2 cellular contexts compared by ENCODE assay signal in the genomic region with DNA sequence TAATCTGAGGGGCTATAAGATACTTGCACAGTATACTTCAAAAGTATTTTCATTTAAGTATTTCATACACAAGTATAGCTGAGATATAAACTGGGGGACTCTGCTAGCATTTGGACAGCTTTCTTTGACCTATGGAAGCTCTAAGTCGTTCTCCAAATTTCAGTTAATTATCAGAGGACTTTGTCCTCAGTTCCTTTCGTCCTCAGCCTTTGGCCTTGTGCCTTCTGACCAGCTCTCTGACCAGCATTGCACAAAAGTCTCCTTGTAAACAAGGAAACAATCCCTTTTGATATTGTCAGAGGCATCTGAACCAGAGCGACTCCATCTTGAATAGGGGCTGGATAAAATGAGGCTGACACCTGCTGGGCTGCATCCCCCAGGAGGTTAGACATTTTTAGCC.
A peak's percentile ranks its signal among the peaks of the same experiment; 100 is the strongest.
TF ChIP-seq lines count a peak whose summit lies in the region.

No MANE protein-coding gene starts in this region.

TF ChIP-seq in liver, 16 proteins besides CTCF, POLR2A, EP300 and RAD21:
- no peak for TF ChIP-seq HNF4G (IDR thresholded peaks at IDR 0.05)
- TF ChIP-seq HNF4A (conservative IDR thresholded peaks at IDR 0.05) = peak; percentile 46 to 76

TF ChIP-seq in HepG2, 621 proteins besides CTCF, POLR2A, EP300 and RAD21:
- TF ChIP-seq POLR2G (IDR thresholded peaks at IDR 0.05; ENCODE audit: low read depth, low read length) = no peak
- no peak for TF ChIP-seq CREM (IDR thresholded peaks at IDR 0.05)
- TF ChIP-seq CREM (CRISPR knock-in tag; IDR thresholded peaks at IDR 0.05) = no peak
- TF ChIP-seq SMARCC2 (IDR thresholded peaks at IDR 0.05) = no peak
- TF ChIP-seq CREB1 (IDR thresholded peaks at IDR 0.05) = no peak
- TF ChIP-seq CREB1 (CRISPR knock-in tag; IDR thresholded peaks at IDR 0.05) = no peak
- TF ChIP-seq PLRG1 (conservative IDR thresholded peaks at IDR 0.05) = no peak
- no peak for TF ChIP-seq ZNF709 (CRISPR knock-in tag; IDR thresholded peaks at IDR 0.05)
- TF ChIP-seq SMYD3 (CRISPR knock-in tag; IDR thresholded peaks at IDR 0.05) = no peak
- TF ChIP-seq, protein P1, sequence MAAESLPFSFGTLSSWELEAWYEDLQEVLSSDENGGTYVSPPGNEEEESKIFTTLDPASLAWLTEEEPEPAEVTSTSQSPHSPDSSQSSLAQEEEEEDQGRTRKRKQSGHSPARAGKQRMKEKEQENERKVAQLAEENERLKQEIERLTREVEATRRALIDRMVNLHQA (CRISPR knock-in tag; IDR thresholded peaks at IDR 0.05) = no peak
- TF ChIP-seq MYC (CRISPR knock-in tag; IDR thresholded peaks at IDR 0.05; ENCODE audit: borderline replicate concordance) = no peak
- TF ChIP-seq ZFP90 (CRISPR knock-in tag; IDR thresholded peaks at IDR 0.05; ENCODE audit: borderline replicate concordance) = no peak
- TF ChIP-seq YEATS2 (CRISPR knock-in tag; IDR thresholded peaks at IDR 0.05; ENCODE audit: borderline replicate concordance) = no peak
- TF ChIP-seq AHR (CRISPR knock-in tag; IDR thresholded peaks at IDR 0.05) = no peak
- TF ChIP-seq, protein P2, sequence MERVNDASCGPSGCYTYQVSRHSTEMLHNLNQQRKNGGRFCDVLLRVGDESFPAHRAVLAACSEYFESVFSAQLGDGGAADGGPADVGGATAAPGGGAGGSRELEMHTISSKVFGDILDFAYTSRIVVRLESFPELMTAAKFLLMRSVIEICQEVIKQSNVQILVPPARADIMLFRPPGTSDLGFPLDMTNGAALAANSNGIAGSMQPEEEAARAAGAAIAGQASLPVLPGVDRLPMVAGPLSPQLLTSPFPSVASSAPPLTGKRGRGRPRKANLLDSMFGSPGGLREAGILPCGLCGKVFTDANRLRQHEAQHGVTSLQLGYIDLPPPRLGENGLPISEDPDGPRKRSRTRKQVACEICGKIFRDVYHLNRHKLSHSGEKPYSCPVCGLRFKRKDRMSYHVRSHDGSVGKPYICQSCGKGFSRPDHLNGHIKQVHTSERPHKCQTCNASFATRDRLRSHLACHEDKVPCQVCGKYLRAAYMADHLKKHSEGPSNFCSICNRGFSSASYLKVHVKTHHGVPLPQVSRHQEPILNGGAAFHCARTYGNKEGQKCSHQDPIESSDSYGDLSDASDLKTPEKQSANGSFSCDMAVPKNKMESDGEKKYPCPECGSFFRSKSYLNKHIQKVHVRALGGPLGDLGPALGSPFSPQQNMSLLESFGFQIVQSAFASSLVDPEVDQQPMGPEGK (CRISPR knock-in tag; IDR thresholded peaks at IDR 0.05) = no peak
- no peak for TF ChIP-seq ZNF841 (CRISPR knock-in tag; IDR thresholded peaks at IDR 0.05; ENCODE audit: borderline replicate concordance)
- TF ChIP-seq, protein P3, sequence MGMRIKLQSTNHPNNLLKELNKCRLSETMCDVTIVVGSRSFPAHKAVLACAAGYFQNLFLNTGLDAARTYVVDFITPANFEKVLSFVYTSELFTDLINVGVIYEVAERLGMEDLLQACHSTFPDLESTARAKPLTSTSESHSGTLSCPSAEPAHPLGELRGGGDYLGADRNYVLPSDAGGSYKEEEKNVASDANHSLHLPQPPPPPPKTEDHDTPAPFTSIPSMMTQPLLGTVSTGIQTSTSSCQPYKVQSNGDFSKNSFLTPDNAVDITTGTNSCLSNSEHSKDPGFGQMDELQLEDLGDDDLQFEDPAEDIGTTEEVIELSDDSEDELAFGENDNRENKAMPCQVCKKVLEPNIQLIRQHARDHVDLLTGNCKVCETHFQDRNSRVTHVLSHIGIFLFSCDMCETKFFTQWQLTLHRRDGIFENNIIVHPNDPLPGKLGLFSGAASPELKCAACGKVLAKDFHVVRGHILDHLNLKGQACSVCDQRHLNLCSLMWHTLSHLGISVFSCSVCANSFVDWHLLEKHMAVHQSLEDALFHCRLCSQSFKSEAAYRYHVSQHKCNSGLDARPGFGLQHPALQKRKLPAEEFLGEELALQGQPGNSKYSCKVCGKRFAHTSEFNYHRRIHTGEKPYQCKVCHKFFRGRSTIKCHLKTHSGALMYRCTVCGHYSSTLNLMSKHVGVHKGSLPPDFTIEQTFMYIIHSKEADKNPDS (CRISPR knock-in tag; IDR thresholded peaks at IDR 0.05) = no peak
